In genomic region chr1:17577907-17578297, GRCh38 we compare ENCODE assay signal across 2 cellular contexts.
TF ChIP-seq lines count a peak whose summit lies in the region.

No MANE protein-coding gene starts in this region.

TF ChIP-seq in GM23338, 12 proteins besides CTCF, POLR2A, EP300 and RAD21 (continued from another document):
- TF ChIP-seq, protein P1, sequence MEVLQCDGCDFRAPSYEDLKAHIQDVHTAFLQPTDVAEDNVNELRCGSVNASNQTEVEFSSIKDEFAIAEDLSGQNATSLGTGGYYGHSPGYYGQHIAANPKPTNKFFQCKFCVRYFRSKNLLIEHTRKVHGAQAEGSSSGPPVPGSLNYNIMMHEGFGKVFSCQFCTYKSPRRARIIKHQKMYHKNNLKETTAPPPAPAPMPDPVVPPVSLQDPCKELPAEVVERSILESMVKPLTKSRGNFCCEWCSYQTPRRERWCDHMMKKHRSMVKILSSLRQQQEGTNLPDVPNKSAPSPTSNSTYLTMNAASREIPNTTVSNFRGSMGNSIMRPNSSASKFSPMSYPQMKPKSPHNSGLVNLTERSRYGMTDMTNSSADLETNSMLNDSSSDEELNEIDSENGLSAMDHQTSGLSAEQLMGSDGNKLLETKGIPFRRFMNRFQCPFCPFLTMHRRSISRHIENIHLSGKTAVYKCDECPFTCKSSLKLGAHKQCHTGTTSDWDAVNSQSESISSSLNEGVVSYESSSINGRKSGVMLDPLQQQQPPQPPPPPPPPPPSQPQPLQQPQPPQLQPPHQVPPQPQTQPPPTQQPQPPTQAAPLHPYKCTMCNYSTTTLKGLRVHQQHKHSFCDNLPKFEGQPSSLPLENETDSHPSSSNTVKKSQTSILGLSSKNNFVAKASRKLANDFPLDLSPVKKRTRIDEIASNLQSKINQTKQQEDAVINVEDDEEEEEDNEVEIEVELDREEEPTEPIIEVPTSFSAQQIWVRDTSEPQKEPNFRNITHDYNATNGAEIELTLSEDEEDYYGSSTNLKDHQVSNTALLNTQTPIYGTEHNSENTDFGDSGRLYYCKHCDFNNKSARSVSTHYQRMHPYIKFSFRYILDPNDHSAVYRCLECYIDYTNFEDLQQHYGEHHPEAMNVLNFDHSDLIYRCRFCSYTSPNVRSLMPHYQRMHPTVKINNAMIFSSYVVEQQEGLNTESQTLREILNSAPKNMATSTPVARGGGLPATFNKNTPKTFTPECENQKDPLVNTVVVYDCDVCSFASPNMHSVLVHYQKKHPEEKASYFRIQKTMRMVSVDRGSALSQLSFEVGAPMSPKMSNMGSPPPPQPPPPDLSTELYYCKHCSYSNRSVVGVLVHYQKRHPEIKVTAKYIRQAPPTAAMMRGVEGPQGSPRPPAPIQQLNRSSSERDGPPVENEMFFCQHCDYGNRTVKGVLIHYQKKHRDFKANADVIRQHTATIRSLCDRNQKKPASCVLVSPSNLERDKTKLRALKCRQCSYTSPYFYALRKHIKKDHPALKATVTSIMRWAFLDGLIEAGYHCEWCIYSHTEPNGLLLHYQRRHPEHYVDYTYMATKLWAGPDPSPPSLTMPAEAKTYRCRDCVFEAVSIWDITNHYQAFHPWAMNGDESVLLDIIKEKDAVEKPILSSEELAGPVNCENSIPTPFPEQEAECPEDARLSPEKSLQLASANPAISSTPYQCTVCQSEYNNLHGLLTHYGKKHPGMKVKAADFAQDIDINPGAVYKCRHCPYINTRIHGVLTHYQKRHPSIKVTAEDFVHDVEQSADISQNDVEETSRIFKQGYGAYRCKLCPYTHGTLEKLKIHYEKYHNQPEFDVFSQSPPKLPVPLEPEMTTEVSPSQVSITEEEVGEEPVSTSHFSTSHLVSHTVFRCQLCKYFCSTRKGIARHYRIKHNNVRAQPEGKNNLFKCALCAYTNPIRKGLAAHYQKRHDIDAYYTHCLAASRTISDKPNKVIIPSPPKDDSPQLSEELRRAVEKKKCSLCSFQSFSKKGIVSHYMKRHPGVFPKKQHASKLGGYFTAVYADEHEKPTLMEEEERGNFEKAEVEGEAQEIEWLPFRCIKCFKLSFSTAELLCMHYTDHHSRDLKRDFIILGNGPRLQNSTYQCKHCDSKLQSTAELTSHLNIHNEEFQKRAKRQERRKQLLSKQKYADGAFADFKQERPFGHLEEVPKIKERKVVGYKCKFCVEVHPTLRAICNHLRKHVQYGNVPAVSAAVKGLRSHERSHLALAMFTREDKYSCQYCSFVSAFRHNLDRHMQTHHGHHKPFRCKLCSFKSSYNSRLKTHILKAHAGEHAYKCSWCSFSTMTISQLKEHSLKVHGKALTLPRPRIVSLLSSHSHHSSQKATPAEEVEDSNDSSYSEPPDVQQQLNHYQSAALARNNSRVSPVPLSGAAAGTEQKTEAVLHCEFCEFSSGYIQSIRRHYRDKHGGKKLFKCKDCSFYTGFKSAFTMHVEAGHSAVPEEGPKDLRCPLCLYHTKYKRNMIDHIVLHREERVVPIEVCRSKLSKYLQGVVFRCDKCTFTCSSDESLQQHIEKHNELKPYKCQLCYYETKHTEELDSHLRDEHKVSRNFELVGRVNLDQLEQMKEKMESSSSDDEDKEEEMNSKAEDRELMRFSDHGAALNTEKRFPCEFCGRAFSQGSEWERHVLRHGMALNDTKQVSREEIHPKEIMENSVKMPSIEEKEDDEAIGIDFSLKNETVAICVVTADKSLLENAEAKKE (CRISPR knock-in tag; IDR thresholded peaks at IDR 0.05) = no peak
- no peak for TF ChIP-seq REST (IDR thresholded peaks at IDR 0.05; ENCODE audit: unreplicated experiment)
TF ChIP-seq in GM23338: peak in this region for 0.

TF ChIP-seq in HepG2, 621 proteins besides CTCF, POLR2A, EP300 and RAD21:
- TF ChIP-seq TRIM22 (IDR thresholded peaks at IDR 0.05) (no peak), KLF12 (CRISPR knock-in tag; IDR thresholded peaks at IDR 0.05; ENCODE audit: borderline replicate concordance) (no peak), ZNF629 (CRISPR knock-in tag; conservative IDR thresholded peaks at IDR 0.05) (peak; percentile 96), ZMYM3 (CRISPR knock-in tag; IDR thresholded peaks at IDR 0.05) (peak; percentile 35; the same call in 1 of the 2 replicates), ZBTB21 (CRISPR knock-in tag; IDR thresholded peaks at IDR 0.05) (no peak), CHD4 (IDR thresholded peaks at IDR 0.05; ENCODE audit: borderline replicate concordance, low read length) (peak; percentile 73), KAT8 (CRISPR knock-in tag; IDR thresholded peaks at IDR 0.05) (no peak), TBL1XR1 (IDR thresholded peaks at IDR 0.05; ENCODE audit: borderline replicate concordance, low read length, partially characterized antibody) (no peak), RFX5 (IDR thresholded peaks at IDR 0.05; ENCODE audit: low read depth, low read length) (no peak), ZFP36L1 (CRISPR knock-in tag; IDR thresholded peaks at IDR 0.05) (no peak)
- TF ChIP-seq, protein P2, sequence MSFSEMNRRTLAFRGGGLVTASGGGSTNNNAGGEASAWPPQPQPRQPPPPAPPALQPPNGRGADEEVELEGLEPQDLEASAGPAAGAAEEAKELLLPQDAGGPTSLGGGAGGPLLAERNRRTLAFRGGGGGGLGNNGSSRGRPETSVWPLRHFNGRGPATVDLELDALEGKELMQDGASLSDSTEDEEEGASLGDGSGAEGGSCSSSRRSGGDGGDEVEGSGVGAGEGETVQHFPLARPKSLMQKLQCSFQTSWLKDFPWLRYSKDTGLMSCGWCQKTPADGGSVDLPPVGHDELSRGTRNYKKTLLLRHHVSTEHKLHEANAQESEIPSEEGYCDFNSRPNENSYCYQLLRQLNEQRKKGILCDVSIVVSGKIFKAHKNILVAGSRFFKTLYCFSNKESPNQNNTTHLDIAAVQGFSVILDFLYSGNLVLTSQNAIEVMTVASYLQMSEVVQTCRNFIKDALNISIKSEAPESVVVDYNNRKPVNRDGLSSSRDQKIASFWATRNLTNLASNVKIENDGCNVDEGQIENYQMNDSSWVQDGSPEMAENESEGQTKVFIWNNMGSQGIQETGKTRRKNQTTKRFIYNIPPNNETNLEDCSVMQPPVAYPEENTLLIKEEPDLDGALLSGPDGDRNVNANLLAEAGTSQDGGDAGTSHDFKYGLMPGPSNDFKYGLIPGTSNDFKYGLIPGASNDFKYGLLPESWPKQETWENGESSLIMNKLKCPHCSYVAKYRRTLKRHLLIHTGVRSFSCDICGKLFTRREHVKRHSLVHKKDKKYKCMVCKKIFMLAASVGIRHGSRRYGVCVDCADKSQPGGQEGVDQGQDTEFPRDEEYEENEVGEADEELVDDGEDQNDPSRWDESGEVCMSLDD (CRISPR knock-in tag; IDR thresholded peaks at IDR 0.05; ENCODE audit: borderline replicate concordance) = no peak
- TF ChIP-seq, protein P3, sequence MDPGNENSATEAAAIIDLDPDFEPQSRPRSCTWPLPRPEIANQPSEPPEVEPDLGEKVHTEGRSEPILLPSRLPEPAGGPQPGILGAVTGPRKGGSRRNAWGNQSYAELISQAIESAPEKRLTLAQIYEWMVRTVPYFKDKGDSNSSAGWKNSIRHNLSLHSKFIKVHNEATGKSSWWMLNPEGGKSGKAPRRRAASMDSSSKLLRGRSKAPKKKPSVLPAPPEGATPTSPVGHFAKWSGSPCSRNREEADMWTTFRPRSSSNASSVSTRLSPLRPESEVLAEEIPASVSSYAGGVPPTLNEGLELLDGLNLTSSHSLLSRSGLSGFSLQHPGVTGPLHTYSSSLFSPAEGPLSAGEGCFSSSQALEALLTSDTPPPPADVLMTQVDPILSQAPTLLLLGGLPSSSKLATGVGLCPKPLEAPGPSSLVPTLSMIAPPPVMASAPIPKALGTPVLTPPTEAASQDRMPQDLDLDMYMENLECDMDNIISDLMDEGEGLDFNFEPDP (CRISPR knock-in tag; conservative IDR thresholded peaks at IDR 0.05) = 0 out of 2 replicates have a peak, but pooled peaks have one; percentile 61
- TF ChIP-seq, protein P4, sequence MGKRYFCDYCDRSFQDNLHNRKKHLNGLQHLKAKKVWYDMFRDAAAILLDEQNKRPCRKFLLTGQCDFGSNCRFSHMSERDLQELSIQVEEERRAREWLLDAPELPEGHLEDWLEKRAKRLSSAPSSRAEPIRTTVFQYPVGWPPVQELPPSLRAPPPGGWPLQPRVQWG (CRISPR knock-in tag; IDR thresholded peaks at IDR 0.05; ENCODE audit: borderline replicate concordance, low read depth) = no peak
